In the genomic region with DNA sequence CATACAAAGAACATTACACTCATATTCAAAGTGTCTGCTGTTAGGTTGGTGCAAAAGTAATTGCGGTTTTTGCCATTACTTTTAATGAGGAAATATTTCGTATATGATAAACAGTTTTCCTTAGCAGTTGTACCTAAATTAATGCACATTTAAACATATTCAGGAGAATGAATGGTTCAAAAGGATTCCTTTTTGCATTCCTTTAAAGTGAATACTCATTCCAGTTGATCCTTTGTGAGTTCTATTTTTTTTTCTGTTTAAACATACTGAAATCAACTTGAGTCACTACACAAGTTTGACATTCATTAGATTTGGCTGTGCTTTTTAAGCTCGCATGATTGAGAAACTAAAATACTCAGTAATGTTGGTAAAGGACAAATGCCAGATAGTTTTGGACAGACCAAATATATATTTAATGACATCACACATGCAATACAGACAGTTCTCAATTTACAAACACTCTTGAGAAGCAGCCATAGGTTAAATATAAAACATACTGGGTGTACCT, we compare ENCODE assay signal across 8 cellular contexts. TPM values are rescaled to one million over a fixed set of nuclear protein-coding genes. Genes with fewer than 3 reads are reported as not detected.
DNase-seq lines count a peak whose midpoint lies in the region; ATAC-seq and TF ChIP-seq lines count a peak whose summit lies in the region.

No MANE protein-coding gene starts in this region.

- H3K27ac ChIP-seq in HL-60 (replicated peaks) (peak overlapping the region; percentile 12; the same call in 1 of the 2 replicates), lower lobe of right lung (peak overlapping the region; percentile 66)

- H3K9me3 Mint-ChIP-seq in glutamatergic neuron (ENCODE audit: unreplicated experiment), result peaks cover 11% of the 10 kb centered on the region
- H3K9me3 Mint-ChIP-seq in activated T-cell treated with anti-CD3 and anti-CD28 coated beads, Interleukin-2, amount 50 U/mL, for 4 hours, result no peaks in the 10 kb centered on the region

- H3K9me3 ChIP-seq in lower lobe of right lung, result no peaks in the 10 kb centered on the region

- H3K4me1 Mint-ChIP-seq in glutamatergic neuron (ENCODE audit: low read depth, unreplicated experiment), result peaks cover 28% of the 10 kb centered on the region
- H3K4me1 Mint-ChIP-seq in activated T-cell treated with anti-CD3 and anti-CD28 coated beads, Interleukin-2, amount 50 U/mL, for 4 hours (ENCODE audit: low read depth), result peaks cover 39% of the 10 kb centered on the region

- no peaks in the 10 kb centered on the region for H3K36me3 Mint-ChIP-seq in glutamatergic neuron (ENCODE audit: unreplicated experiment)
- H3K36me3 Mint-ChIP-seq in activated T-cell treated with anti-CD3 and anti-CD28 coated beads, Interleukin-2, amount 50 U/mL, for 4 hours (ENCODE audit: insufficient read depth), result peaks cover 5% of the 10 kb centered on the region

- H3K4me3 Mint-ChIP-seq in glutamatergic neuron (ENCODE audit: unreplicated experiment), result no peak overlapping the region
- H3K4me3 Mint-ChIP-seq in activated T-cell treated with anti-CD3 and anti-CD28 coated beads, Interleukin-2, amount 50 U/mL, for 4 hours, result no peak overlapping the region

- peak; percentile 38 for DNase-seq in AG08395 (ENCODE audit: low spot score)
- no peak for DNase-seq in HL-60 (ENCODE audit: low read depth in 1 of 2, low spot score in 1 of 2)
- DNase-seq in amniotic stem cell (lab: John Stamatoyannopoulos, UW), result peak; percentile 80
- DNase-seq in lower lobe of right lung, result no peak
- DNase-seq in glutamatergic neuron, result no peak
- no peak for DNase-seq in activated T-cell treated with anti-CD3 and anti-CD28 coated beads, Interleukin-2, amount 50 U/mL, for 4 hours
- no peak for DNase-seq in activated effector memory CD4-positive, alpha-beta T cell treated with Interleukin-2 at 50 U/mL for 16 hours

- intact Hi-C loops in lower lobe of right lung (cut with DNase I), result no loop called here

- H3K4me3 ChIP-seq in HL-60 (replicated peaks; ENCODE audit: insufficient read depth, low read length) (no peak overlapping the region), lower lobe of right lung (peak overlapping the region; percentile 22)

- H3K27me3 ChIP-seq in HL-60 (ENCODE audit: insufficient read depth, poor library complexity, severe bottlenecking), result no peaks in the 10 kb centered on the region
- no peaks in the 10 kb centered on the region for H3K27me3 ChIP-seq in lower lobe of right lung (ENCODE audit: low read depth)

- ATAC-seq in lower lobe of right lung, result peak in 1 of 2 donors; percentile 0
- no peak for ATAC-seq in activated T-cell treated with anti-CD3 and anti-CD28 coated beads, Interleukin-2, amount 50 U/mL, for 4 hours
- ATAC-seq in HG03175 (IDR thresholded peaks at IDR 0.05; ENCODE audit: unreplicated experiment), result no peak

- H3K27ac Mint-ChIP-seq in glutamatergic neuron (ENCODE audit: unreplicated experiment), result no peak overlapping the region

- peaks cover 72% of the 10 kb centered on the region for H3K4me1 ChIP-seq in lower lobe of right lung

- peaks cover 7% of the 10 kb centered on the region for H3K27me3 Mint-ChIP-seq in glutamatergic neuron (ENCODE audit: unreplicated experiment)
- H3K27me3 Mint-ChIP-seq in activated T-cell treated with anti-CD3 and anti-CD28 coated beads, Interleukin-2, amount 50 U/mL, for 4 hours (ENCODE audit: low read depth), result no peaks in the 10 kb centered on the region

- H3K36me3 ChIP-seq in lower lobe of right lung, result no peaks in the 10 kb centered on the region

- TF ChIP-seq CTCF in HL-60 (IDR thresholded peaks at IDR 0.05; ENCODE audit: insufficient read depth, low read length) (no peak), lower lobe of right lung (IDR thresholded peaks at IDR 0.05) (no peak), glutamatergic neuron (IDR thresholded peaks at IDR 0.05; ENCODE audit: partially characterized antibody, unreplicated experiment) (no peak)

RNA-seq across cellular contexts. Expression of a gene that starts 13.8 kb away (rescaled TPM):
- 284 TPM for total RNA-seq in lower lobe of right lung
- total RNA-seq in glutamatergic neuron (ENCODE audit: unreplicated experiment), result 262 TPM
- total RNA-seq in activated T-cell treated with anti-CD3 and anti-CD28 coated beads, Interleukin-2, amount 50 U/mL, for 4 hours, result 100 to 1,000 TPM; 164 to 214 (median 175) TPM

Comparison
In these comparisons a context has a peak if more than half of its experiments do, and no peak if none do; other contexts are left out.
1. DNase-seq: peak in AG08395 (single experiment) and amniotic stem cell (single experiment); none in HL-60 (0 of 2), lower lobe of right lung (single experiment), glutamatergic neuron (single experiment), activated T-cell treated with anti-CD3 and anti-CD28 coated beads, Interleukin-2, amount 50 U/mL, for 4 hours (single experiment) and activated effector memory CD4-positive, alpha-beta T cell treated with Interleukin-2 at 50 U/mL for 16 hours (single experiment).